11 cellular contexts compared by ENCODE assay signal in genomic region chr3:30544811-30545210, GRCh38.
DNase-seq lines count a peak whose midpoint lies in the region; ATAC-seq, FAIRE-seq and TF ChIP-seq lines count a peak whose summit lies in the region.
"Had no signal": no experiment of that assay in that cellular context is flagged by ENCODE, and none has a peak within 500 bp of the region (broad histone marks: within the 10 kb centered on the region; RNA-seq: fewer than 3 reads in every experiment).

No MANE protein-coding gene starts in this region.

- dilution Hi-C loops in keratinocyte (cut with MboI; ENCODE audit: extremely low pct_ligation_motif_present, low sequenced_read_pairs), result no loop called here

- TF ChIP-seq EP300 in A549 (IDR thresholded peaks at IDR 0.05), result no peak

- no peak for TF ChIP-seq CTCF in A549 (IDR thresholded peaks at IDR 0.05)
- no peak for TF ChIP-seq CTCF in HFF-Myc (IDR thresholded peaks at IDR 0.05; ENCODE audit: low read depth, low read length, missing control alignments)
- no peak for TF ChIP-seq CTCF in body of pancreas (IDR thresholded peaks at IDR 0.05)
- TF ChIP-seq CTCF in keratinocyte (optimal IDR thresholded peaks at IDR 0.05 in 1 of 3, IDR thresholded peaks at IDR 0.05 in 1 of 3, conservative IDR thresholded peaks at IDR 0.05 in 1 of 3; ENCODE audit: extremely low read depth in 1 of 3, insufficient read depth in 2 of 3, low read length in 3 of 3), result no peak
- TF ChIP-seq CTCF in GM10266 (IDR thresholded peaks at IDR 0.05; ENCODE audit: control insufficient read depth, insufficient read depth, low read depth, missing control alignments), result no peak

- no peaks in the 10 kb centered on the region for H3K36me3 ChIP-seq in body of pancreas (replicated peaks in 1 of 2; ENCODE audit: insufficient read depth in 1 of 2, low read depth in 2 of 2)
- H3K36me3 ChIP-seq in keratinocyte (ENCODE audit: control insufficient read depth in 2 of 2, extremely low read depth in 1 of 2, insufficient read depth in 2 of 2, low read length in 2 of 2), result no peaks in the 10 kb centered on the region

- H3K9ac ChIP-seq in keratinocyte (ENCODE audit: control insufficient read depth, extremely low read depth, insufficient read depth, low read length), result no peak overlapping the region

- H4K20me1 ChIP-seq in keratinocyte (ENCODE audit: control insufficient read depth, extremely low read depth, insufficient read depth, low read length), result no peaks in the 10 kb centered on the region

- TF ChIP-seq RAD21 in A549 (conservative IDR thresholded peaks at IDR 0.05 in 1 of 2, IDR thresholded peaks at IDR 0.05 in 1 of 2), result no peak

- H3K9me3 ChIP-seq in A549, result no peaks in the 10 kb centered on the region
- H3K9me3 ChIP-seq in body of pancreas, result no peaks in the 10 kb centered on the region
- no peaks in the 10 kb centered on the region for H3K9me3 ChIP-seq in keratinocyte (ENCODE audit: control insufficient read depth, low read depth, low read length)

- no peaks in the 10 kb centered on the region for H3K27me3 ChIP-seq in body of pancreas
- no peaks in the 10 kb centered on the region for H3K27me3 ChIP-seq in keratinocyte (ENCODE audit: control insufficient read depth, extremely low read depth, insufficient read depth, low read length)

- ATAC-seq in A549 (peak; percentile 43 to 78; a peak in 4 of 6 replicates), body of pancreas (peak; percentile 55), HG03097 (IDR thresholded peaks at IDR 0.05; ENCODE audit: low FRiP score, unreplicated experiment) (no peak), GM18858 (IDR thresholded peaks at IDR 0.05; ENCODE audit: unreplicated experiment) (no peak)
- ATAC-seq: CD8-positive, alpha-beta T cell had no signal

- H3K4me2 ChIP-seq in A549 (peak overlapping the region; percentile 36), keratinocyte (ENCODE audit: control insufficient read depth, extremely low read depth, insufficient read depth, low read depth, low read length) (no peak overlapping the region)

- WGBS in A549 (ENCODE audit: missing lambda C conversion rate), result 10% methylated on average over 3 of the region's 3 CpGs
- WGBS in body of pancreas, 2 donors, result 65 to 74% methylated on average over 3 of the region's 3 CpGs

- FAIRE-seq in A549 (lab: Jason Lieb, UNC), result no peak
- FAIRE-seq in keratinocyte (lab: Jason Lieb, UNC), result peak; percentile 94

- peaks cover 16% of the 10 kb centered on the region for H3K4me1 ChIP-seq in A549
- H3K4me1 ChIP-seq in body of pancreas, result peaks cover under 1% of the 10 kb centered on the region
- H3K4me1 ChIP-seq in keratinocyte (ENCODE audit: control insufficient read depth, extremely low read depth, insufficient read depth, low read length), result peaks cover 28% of the 10 kb centered on the region

- DNase-seq in A549 (ENCODE audit: low read depth in 1 of 2, low spot score in 1 of 2) (peak; percentile 10 to 66), HFF-Myc (ENCODE audit: extremely low read depth, low read depth) (peak; percentile 90), body of pancreas (peak in 1 of 4 donors; percentile 10), keratinocyte (ENCODE audit: low read depth, low spot score) (no peak), GM10266 (ENCODE audit: extremely low spot score) (no peak), NCI-H2171 treated with DMSO at 0.1 percent for 48 hours (lab: John Stamatoyannopoulos, UW) (no peak)
- DNase-seq: activated CD4-positive, alpha-beta T cell treated with anti-CD3 and anti-CD28 coated beads, Interleukin-2, amount 10 ng/mL, durations not matched to agents 24 days and 14 days; amygdala; CD8-positive, alpha-beta T cell had no signal

- intact Hi-C loops in body of pancreas (cut with DNase I), result no loop called here

- no peak overlapping the region for H3K4me3 ChIP-seq in A549
- H3K4me3 ChIP-seq in HFF-Myc (replicated peaks; ENCODE audit: low read depth, low read length), result no peak overlapping the region
- no peak overlapping the region for H3K4me3 ChIP-seq in body of pancreas
- H3K4me3 ChIP-seq in keratinocyte (ENCODE audit: control insufficient read depth in 2 of 3, extremely low read depth in 1 of 3, insufficient read depth in 2 of 3, low read depth in 1 of 3, low read length in 3 of 3), result no peak overlapping the region

- H3K79me2 ChIP-seq in keratinocyte (ENCODE audit: control insufficient read depth, insufficient read depth, low read length), result no peaks in the 10 kb centered on the region

- H3K27ac ChIP-seq in A549, result peak overlapping the region; percentile 4 to 67; a peak in 5 of 6 replicates
- H3K27ac ChIP-seq in body of pancreas, result no peak overlapping the region
- H3K27ac ChIP-seq in keratinocyte (ENCODE audit: control insufficient read depth, insufficient read depth, low read length), result peak overlapping the region; percentile 58

- POLR2A ChIA-PET in A549 (lab: Yijun Ruan, JAX), result no interaction called here

- CTCF ChIA-PET in A549 (lab: Yijun Ruan, JAX), result interaction anchor here (0.8 kb wide), 1 partner anchor 49 kb away, joined by 4 read pairs; no protein-coding TSS in a partner anchor

- no peak for TF ChIP-seq POLR2A in A549 (IDR thresholded peaks at IDR 0.05; ENCODE audit: low read length)
- TF ChIP-seq POLR2A in body of pancreas (IDR thresholded peaks at IDR 0.05), result no peak

- no peaks in the 10 kb centered on the region for H3K9me1 ChIP-seq in keratinocyte (ENCODE audit: control insufficient read depth, extremely low read depth, insufficient read depth, low read length)

- H2AFZ ChIP-seq in keratinocyte (ENCODE audit: control insufficient read depth, low read length), result no peak overlapping the region

TF ChIP-seq in A549, 52 proteins besides CTCF, POLR2A, EP300 and RAD21:
- TF ChIP-seq CBX2 (IDR thresholded peaks at IDR 0.05; ENCODE audit: borderline replicate concordance, low read depth), result no peak
- peak; percentile 24; the same call in 1 of the 2 replicates for TF ChIP-seq MAX (IDR thresholded peaks at IDR 0.05)

Comparison
In these comparisons a context has a peak if more than half of its experiments do, and no peak if none do; other contexts are left out.
1. ATAC-seq: peak in A549 (2 of 2) and body of pancreas (single experiment); none in HG03097 (single experiment) and GM18858 (single experiment).
2. DNase-seq: peak in A549 (2 of 2) and HFF-Myc (single experiment); none in keratinocyte (single experiment), GM10266 (single experiment) and NCI-H2171 treated with DMSO at 0.1 percent for 48 hours (single experiment).
3. H3K27ac ChIP-seq: peak in A549 (2 of 2) and keratinocyte (single experiment); none in body of pancreas (0 of 4).